1 cellular context compared by ENCODE assay signal in the genomic region with DNA sequence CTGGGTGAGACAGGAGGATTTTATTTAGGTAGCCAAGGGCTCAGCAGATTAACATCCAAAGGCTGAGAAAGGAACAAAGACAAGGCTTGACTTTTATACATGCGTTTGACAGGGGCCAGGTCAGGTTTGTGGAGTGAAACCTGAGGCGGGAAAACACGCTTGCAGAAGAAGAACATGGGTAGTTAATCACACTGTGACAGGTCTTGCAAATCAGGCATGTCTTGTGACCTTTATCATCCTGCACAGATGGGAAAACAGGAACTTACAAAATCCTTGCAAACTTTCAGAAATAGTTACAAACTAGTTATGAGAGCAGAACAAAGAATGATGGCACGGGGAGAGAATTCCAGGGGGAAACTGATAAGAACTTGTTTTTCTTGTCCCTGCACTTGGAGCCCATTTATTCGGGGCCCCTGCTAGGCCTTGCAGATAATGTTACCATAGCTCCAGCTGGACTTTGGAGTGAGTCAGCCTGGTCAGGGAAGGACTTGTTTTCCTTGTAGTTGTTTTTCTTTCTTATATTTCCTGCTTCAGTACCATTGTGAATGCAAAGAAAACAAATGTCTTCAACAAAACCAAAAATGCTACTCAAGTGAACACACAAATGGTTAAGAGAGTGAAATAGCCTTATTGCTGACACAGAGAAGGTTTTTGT.
TF ChIP-seq lines count a peak whose summit lies in the region.

No MANE protein-coding gene starts in this region.

TF ChIP-seq in HepG2, 621 proteins besides CTCF, POLR2A, EP300 and RAD21 (continued from another document and continues in another):
- TF ChIP-seq, protein P1, sequence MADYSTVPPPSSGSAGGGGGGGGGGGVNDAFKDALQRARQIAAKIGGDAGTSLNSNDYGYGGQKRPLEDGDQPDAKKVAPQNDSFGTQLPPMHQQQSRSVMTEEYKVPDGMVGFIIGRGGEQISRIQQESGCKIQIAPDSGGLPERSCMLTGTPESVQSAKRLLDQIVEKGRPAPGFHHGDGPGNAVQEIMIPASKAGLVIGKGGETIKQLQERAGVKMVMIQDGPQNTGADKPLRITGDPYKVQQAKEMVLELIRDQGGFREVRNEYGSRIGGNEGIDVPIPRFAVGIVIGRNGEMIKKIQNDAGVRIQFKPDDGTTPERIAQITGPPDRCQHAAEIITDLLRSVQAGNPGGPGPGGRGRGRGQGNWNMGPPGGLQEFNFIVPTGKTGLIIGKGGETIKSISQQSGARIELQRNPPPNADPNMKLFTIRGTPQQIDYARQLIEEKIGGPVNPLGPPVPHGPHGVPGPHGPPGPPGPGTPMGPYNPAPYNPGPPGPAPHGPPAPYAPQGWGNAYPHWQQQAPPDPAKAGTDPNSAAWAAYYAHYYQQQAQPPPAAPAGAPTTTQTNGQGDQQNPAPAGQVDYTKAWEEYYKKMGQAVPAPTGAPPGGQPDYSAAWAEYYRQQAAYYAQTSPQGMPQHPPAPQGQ (CRISPR knock-in tag; IDR thresholded peaks at IDR 0.05; ENCODE audit: borderline replicate concordance) = no peak
- TF ChIP-seq E2F5 (CRISPR knock-in tag; conservative IDR thresholded peaks at IDR 0.05) (no peak), NCOA1 (CRISPR knock-in tag; IDR thresholded peaks at IDR 0.05) (no peak), KIAA2018 (CRISPR knock-in tag; IDR thresholded peaks at IDR 0.05; ENCODE audit: borderline replicate concordance) (no peak), CCDC6 (CRISPR knock-in tag; IDR thresholded peaks at IDR 0.05) (no peak), PLSCR1 (CRISPR knock-in tag; IDR thresholded peaks at IDR 0.05; ENCODE audit: borderline replicate concordance) (no peak), MEIS2 (CRISPR knock-in tag; IDR thresholded peaks at IDR 0.05) (peak; percentile 98), E2F1 (CRISPR knock-in tag; IDR thresholded peaks at IDR 0.05) (no peak), SKI (IDR thresholded peaks at IDR 0.05; ENCODE audit: partially characterized antibody) (no peak), ZBTB26 (CRISPR knock-in tag; IDR thresholded peaks at IDR 0.05; ENCODE audit: borderline replicate concordance) (no peak), HDAC6 (IDR thresholded peaks at IDR 0.05; ENCODE audit: low read depth, low read length) (no peak), SRY (CRISPR knock-in tag; IDR thresholded peaks at IDR 0.05) (no peak), ZNF782 (CRISPR knock-in tag; IDR thresholded peaks at IDR 0.05; ENCODE audit: borderline replicate concordance) (no peak), KMT2A (CRISPR knock-in tag; IDR thresholded peaks at IDR 0.05) (no peak), CBFB (CRISPR knock-in tag; IDR thresholded peaks at IDR 0.05) (no peak), ETV6 (CRISPR knock-in tag; conservative IDR thresholded peaks at IDR 0.05) (no peak), ZNF543 (CRISPR knock-in tag; IDR thresholded peaks at IDR 0.05) (no peak), ELF3 (CRISPR knock-in tag; IDR thresholded peaks at IDR 0.05) (peak; percentile 83), ZNF510 (CRISPR knock-in tag; IDR thresholded peaks at IDR 0.05; ENCODE audit: low read depth) (no peak), CBX5 (CRISPR knock-in tag; IDR thresholded peaks at IDR 0.05; ENCODE audit: borderline replicate concordance) (no peak; the same call in 1 of the 2 replicates), TGIF2 (CRISPR knock-in tag; IDR thresholded peaks at IDR 0.05) (no peak), BCL6 (CRISPR knock-in tag; IDR thresholded peaks at IDR 0.05) (no peak; the same call in 1 of the 2 replicates), SP4 (CRISPR knock-in tag; IDR thresholded peaks at IDR 0.05) (no peak), ZSCAN29 (CRISPR knock-in tag; conservative IDR thresholded peaks at IDR 0.05) (no peak), ZNF430 (CRISPR knock-in tag; IDR thresholded peaks at IDR 0.05) (no peak), ETS1 (CRISPR knock-in tag; IDR thresholded peaks at IDR 0.05) (no peak), ZNF3 (CRISPR knock-in tag; IDR thresholded peaks at IDR 0.05) (no peak), BATF2 (CRISPR knock-in tag; IDR thresholded peaks at IDR 0.05) (no peak)
- TF ChIP-seq, protein P2, sequence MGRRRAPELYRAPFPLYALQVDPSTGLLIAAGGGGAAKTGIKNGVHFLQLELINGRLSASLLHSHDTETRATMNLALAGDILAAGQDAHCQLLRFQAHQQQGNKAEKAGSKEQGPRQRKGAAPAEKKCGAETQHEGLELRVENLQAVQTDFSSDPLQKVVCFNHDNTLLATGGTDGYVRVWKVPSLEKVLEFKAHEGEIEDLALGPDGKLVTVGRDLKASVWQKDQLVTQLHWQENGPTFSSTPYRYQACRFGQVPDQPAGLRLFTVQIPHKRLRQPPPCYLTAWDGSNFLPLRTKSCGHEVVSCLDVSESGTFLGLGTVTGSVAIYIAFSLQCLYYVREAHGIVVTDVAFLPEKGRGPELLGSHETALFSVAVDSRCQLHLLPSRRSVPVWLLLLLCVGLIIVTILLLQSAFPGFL (CRISPR knock-in tag; IDR thresholded peaks at IDR 0.05) = no peak
- TF ChIP-seq, protein P3, sequence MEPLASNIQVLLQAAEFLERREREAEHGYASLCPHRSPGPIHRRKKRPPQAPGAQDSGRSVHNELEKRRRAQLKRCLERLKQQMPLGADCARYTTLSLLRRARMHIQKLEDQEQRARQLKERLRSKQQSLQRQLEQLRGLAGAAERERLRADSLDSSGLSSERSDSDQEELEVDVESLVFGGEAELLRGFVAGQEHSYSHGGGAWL (CRISPR knock-in tag; IDR thresholded peaks at IDR 0.05) = no peak
- TF ChIP-seq, protein P4, sequence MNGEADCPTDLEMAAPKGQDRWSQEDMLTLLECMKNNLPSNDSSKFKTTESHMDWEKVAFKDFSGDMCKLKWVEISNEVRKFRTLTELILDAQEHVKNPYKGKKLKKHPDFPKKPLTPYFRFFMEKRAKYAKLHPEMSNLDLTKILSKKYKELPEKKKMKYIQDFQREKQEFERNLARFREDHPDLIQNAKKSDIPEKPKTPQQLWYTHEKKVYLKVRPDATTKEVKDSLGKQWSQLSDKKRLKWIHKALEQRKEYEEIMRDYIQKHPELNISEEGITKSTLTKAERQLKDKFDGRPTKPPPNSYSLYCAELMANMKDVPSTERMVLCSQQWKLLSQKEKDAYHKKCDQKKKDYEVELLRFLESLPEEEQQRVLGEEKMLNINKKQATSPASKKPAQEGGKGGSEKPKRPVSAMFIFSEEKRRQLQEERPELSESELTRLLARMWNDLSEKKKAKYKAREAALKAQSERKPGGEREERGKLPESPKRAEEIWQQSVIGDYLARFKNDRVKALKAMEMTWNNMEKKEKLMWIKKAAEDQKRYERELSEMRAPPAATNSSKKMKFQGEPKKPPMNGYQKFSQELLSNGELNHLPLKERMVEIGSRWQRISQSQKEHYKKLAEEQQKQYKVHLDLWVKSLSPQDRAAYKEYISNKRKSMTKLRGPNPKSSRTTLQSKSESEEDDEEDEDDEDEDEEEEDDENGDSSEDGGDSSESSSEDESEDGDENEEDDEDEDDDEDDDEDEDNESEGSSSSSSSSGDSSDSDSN (CRISPR knock-in tag; IDR thresholded peaks at IDR 0.05) = no peak
- TF ChIP-seq, protein P5, sequence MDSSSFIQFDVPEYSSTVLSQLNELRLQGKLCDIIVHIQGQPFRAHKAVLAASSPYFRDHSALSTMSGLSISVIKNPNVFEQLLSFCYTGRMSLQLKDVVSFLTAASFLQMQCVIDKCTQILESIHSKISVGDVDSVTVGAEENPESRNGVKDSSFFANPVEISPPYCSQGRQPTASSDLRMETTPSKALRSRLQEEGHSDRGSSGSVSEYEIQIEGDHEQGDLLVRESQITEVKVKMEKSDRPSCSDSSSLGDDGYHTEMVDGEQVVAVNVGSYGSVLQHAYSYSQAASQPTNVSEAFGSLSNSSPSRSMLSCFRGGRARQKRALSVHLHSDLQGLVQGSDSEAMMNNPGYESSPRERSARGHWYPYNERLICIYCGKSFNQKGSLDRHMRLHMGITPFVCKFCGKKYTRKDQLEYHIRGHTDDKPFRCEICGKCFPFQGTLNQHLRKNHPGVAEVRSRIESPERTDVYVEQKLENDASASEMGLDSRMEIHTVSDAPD (CRISPR knock-in tag; IDR thresholded peaks at IDR 0.05) = no peak
